8 cellular contexts compared by ENCODE assay signal in genomic region chr13:52128714-52129700, GRCh38. TPM values are rescaled to one million over a fixed set of nuclear protein-coding genes. Genes with fewer than 3 reads are reported as not detected.
DNase-seq lines count a peak whose midpoint lies in the region; ATAC-seq and TF ChIP-seq lines count a peak whose summit lies in the region.

TSS of gene NEK5 (minus strand) at chr13:52129073. CDS start at chr13:52127482, 1,591 bp downstream.

- peak within 1 kb of the TSS in 1 of 2 donors; percentile 58 for H3K27ac Mint-ChIP-seq in activated naive CD4-positive, alpha-beta T cell treated with anti-CD3 and anti-CD28 coated beads, Interleukin-2, amount 50 U/mL, for 72 hours

- peak; percentile 26 to 52 (median 46) for TF ChIP-seq CTCF in ovary (IDR thresholded peaks at IDR 0.05)
- peak; percentile 71 to 82 (median 80) for TF ChIP-seq CTCF in transverse colon (IDR thresholded peaks at IDR 0.05)

- intact Hi-C loops in Right ventricle myocardium superior (cut with DNase I) (loop anchor here (5.0 kb wide), 2 partner anchors 132 to 232 kb away; no protein-coding TSS in a partner anchor), ovary (cut with DNase I) (loop anchor here in 3 of 4 donors (10.0 kb wide), 2 partner anchors 124 to 314 kb away; no protein-coding TSS in a partner anchor), transverse colon (cut with DNase I; ENCODE audit: low total_unique reads) (loop anchor here (10.0 kb wide), 1 partner anchor 124 kb away; no protein-coding TSS in a partner anchor)

- WGBS in ovary, 3 donors = 7 to 18% (median 12%) methylated on average over 27 to 71 of the region's 71 CpGs
- WGBS in transverse colon (ENCODE audit: low coverage in 1 of 2), 2 donors = 18 to 100% methylated on average over 2 to 56 of the region's 71 CpGs

- H3K36me3 ChIP-seq in ovary (no peaks in the 10 kb centered on the region), transverse colon (peaks cover 0 to 21% (median 6%) of the 10 kb centered on the region in 4 donors)

- no peak for TF ChIP-seq EP300 in ovary (IDR thresholded peaks at IDR 0.05)
- TF ChIP-seq EP300 in transverse colon (IDR thresholded peaks at IDR 0.05; ENCODE audit: low read depth) = no peak

- no peaks in the 10 kb centered on the region for H3K9me3 Mint-ChIP-seq in activated naive CD4-positive, alpha-beta T cell treated with anti-CD3 and anti-CD28 coated beads, Interleukin-2, amount 50 U/mL, for 72 hours

- DNase-seq in D341Med (ENCODE audit: low spot score) (peak; percentile 93), HT1080 (ENCODE audit: low read depth) (peak; percentile 46), SK-N-DZ (ENCODE audit: low spot score) (peak; percentile 63), Right ventricle myocardium superior (peak; percentile 78), ovary (peak; percentile 43 to 76 (median 53)), transverse colon (peak; percentile 72)
- peak; percentile 71 to 72 for DNase-seq in activated naive CD4-positive, alpha-beta T cell treated with anti-CD3 and anti-CD28 coated beads, Interleukin-2, amount 50 U/mL, for 72 hours (ENCODE audit: low spot score in 2 of 2)

- in situ Hi-C loops in transverse colon (cut with MboI; ENCODE audit: low pct_ligation_motif_present in 1 of 4, low pct_unique_long_range_greater_than_20kb in 1 of 4, low sequenced_read_pairs in 3 of 4) = loop anchor here in 3 of 4 donors (10.0 to 25.0 kb wide), 4 partner anchors 124 to 692 kb away; partner anchors contain the start of gene DHRS12 (in 1 of the 3)

- H3K4me3 ChIP-seq in ovary = peak within 1 kb of the TSS; percentile 61
- H3K4me3 ChIP-seq in transverse colon = peak within 1 kb of the TSS; percentile 48 to 91 (median 57)

- H3K9me3 ChIP-seq in ovary = no peaks in the 10 kb centered on the region
- H3K9me3 ChIP-seq in transverse colon = no peaks in the 10 kb centered on the region

- peak; percentile 30 for ATAC-seq in GM19468 (IDR thresholded peaks at IDR 0.05; ENCODE audit: extremely low read depth, unreplicated experiment)
- ATAC-seq in activated naive CD4-positive, alpha-beta T cell treated with anti-CD3 and anti-CD28 coated beads, Interleukin-2, amount 50 U/mL, for 72 hours = peak; percentile 83 to 85
- ATAC-seq in Right ventricle myocardium superior (ENCODE audit: poor library complexity) = peak; percentile 95

- H3K27ac ChIP-seq in ovary (no peak within 1 kb of the TSS), transverse colon (peak within 1 kb of the TSS; percentile 31 to 65 (median 44))

- H3K4me1 ChIP-seq in ovary (ENCODE audit: insufficient read depth) (no peaks in the 10 kb centered on the region), transverse colon (peaks cover 0 to 20% (median 9%) of the 10 kb centered on the region in 4 donors)

- TF ChIP-seq POLR2A in ovary (IDR thresholded peaks at IDR 0.05) (no peak), transverse colon (IDR thresholded peaks at IDR 0.05) (no peak)

- H3K27me3 ChIP-seq in ovary = no peaks in the 10 kb centered on the region
- no peaks in the 10 kb centered on the region for H3K27me3 ChIP-seq in transverse colon

- no peaks in the 10 kb centered on the region for H3K36me3 Mint-ChIP-seq in activated naive CD4-positive, alpha-beta T cell treated with anti-CD3 and anti-CD28 coated beads, Interleukin-2, amount 50 U/mL, for 72 hours

RNA-seq across cellular contexts. Expression of gene NEK5, which starts in this region (rescaled TPM):
- total RNA-seq in HT1080 (2014; rRNA removed; shearing (Covaris generic)) = not detected in 2 replicates
- 0.02 TPM in 1 of 2 replicates, not detected in the other for polyA plus RNA-seq in HT1080 (2015; cell fraction: cytosol; rRNA removed)
- not detected in 2 replicates for polyA plus RNA-seq in HT1080 (2015; cell fraction: nucleus; rRNA removed)
- not detected in 2 replicates for polyA plus RNA-seq in SK-N-DZ (2014; cell fraction: cytosol; rRNA removed)
- polyA plus RNA-seq in SK-N-DZ (2014; cell fraction: nucleus; rRNA removed) = not detected in 2 replicates
- under 1 TPM in 1 of 2 donors, not detected in 1; 0.14 TPM for total RNA-seq in activated naive CD4-positive, alpha-beta T cell treated with anti-CD3 and anti-CD28 coated beads, Interleukin-2, amount 50 U/mL, for 72 hours
- 0.13 TPM for total RNA-seq in Right ventricle myocardium superior
- total RNA-seq in ovary = 10 to 100 TPM in 1 of 7 donors, 1 to 10 TPM in 1, under 1 TPM in 4, not detected in 1; 0.18 to 12.4 (median 0.58) TPM
- under 1 TPM; 0.13 TPM for polyA plus RNA-seq in ovary
- total RNA-seq in transverse colon = under 1 TPM in 2 of 4 donors, not detected in 2; 0.14 to 0.48 TPM

Comparison
In these comparisons a context has a peak if more than half of its experiments do, and no peak if none do; other contexts are left out.
1. Peak in DNase-seq in HT1080; RNA of the gene not detected or under 1 TPM.
2. Peak in DNase-seq and ATAC-seq in activated naive CD4-positive, alpha-beta T cell treated with anti-CD3 and anti-CD28 coated beads, Interleukin-2, amount 50 U/mL, for 72 hours; RNA of the gene not detected or under 1 TPM.
3. Peak in DNase-seq and ATAC-seq in Right ventricle myocardium superior; RNA of the gene not detected or under 1 TPM.
4. Peak in DNase-seq, H3K4me3 ChIP-seq and H3K27ac ChIP-seq in transverse colon; RNA of the gene not detected or under 1 TPM.
5. ATAC-seq: peak in every context shown above with its lines; median percentile 95 in Right ventricle myocardium superior; 84 in activated naive CD4-positive, alpha-beta T cell treated with anti-CD3 and anti-CD28 coated beads, Interleukin-2, amount 50 U/mL, for 72 hours; 30 in GM19468.